Comparison of ENCODE assay signal across 21 cellular contexts in the genomic region with DNA sequence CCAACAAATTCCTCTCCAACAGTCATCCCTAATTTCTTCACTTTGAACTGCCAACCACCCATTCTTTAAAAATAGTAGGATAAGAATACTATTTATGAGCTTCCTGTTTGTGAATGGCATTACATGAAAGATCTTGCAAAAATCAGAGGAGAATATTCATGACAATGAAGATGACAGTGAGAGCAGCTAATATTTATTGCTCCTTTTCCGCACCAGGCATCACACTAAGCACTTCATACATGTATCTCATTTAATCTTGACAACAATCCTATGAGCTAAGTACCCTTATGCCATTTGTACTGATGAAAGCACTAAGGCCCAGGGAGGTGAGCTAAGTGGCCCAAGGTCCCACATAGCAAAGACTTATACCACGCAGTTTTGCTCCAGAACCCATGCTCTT.
"Had no signal": no experiment of that assay in that cellular context is flagged by ENCODE, and none has a peak within 500 bp of the region (broad histone marks: within the 10 kb centered on the region; RNA-seq: fewer than 3 reads in every experiment).

No MANE protein-coding gene starts in this region.

- H3K27me3 ChIP-seq: uterus had no signal

- H3K4me1 ChIP-seq: uterus had no signal

- DNase-seq: activated CD4-positive, alpha-beta memory T cell treated with anti-CD3 and anti-CD28 coated beads for 36 hours; activated naive CD4-positive, alpha-beta T cell treated with anti-CD3 and anti-CD28 coated beads for 36 hours; activated naive CD8-positive, alpha-beta T cell treated with anti-CD3 and anti-CD28 coated beads, Interleukin-2, amount 10 ng/mL, durations not matched to agents 7 days and 5 days; activated T-cell treated with anti-CD3 and anti-CD28 coated beads, Interleukin-2, amount 50 U/mL, for 48 hours; amniotic stem cell; effector CD4-positive, alpha-beta T cell; erythroblast; lower lobe of right lung; naive thymus-derived CD4-positive, alpha-beta T cell; occipital lobe; posterior cingulate gyrus; stimulated activated CD4-positive, alpha-beta T cell treated with anti-CD3 and anti-CD28 coated beads, Interleukin-2, amount 100 ng/mL, for 48 hours; stimulated activated CD8-positive, alpha-beta memory T cell treated with anti-CD3 and anti-CD28 coated beads, Interleukin-4, amount 100 ng/mL, for 48 hours; stimulated activated naive B cell treated with anti-CD40 and anti-IgM and Interleukin-4, amounts not matched to agents 10 μg/mL and 1 μg/mL and 100 μg/mL, for 72 hours; transverse colon; uterus had no signal

- H3K27ac ChIP-seq: lower lobe of right lung, transverse colon, uterus had no signal

- ATAC-seq: left lobe of liver; lower lobe of right lung; naive thymus-derived CD4-positive, alpha-beta T cell; sciatic nerve; stimulated activated naive B cell treated with anti-CD40 and anti-IgM and Interleukin-4, amounts not matched to agents 10 μg/mL and 1 μg/mL and 100 μg/mL, for 72 hours had no signal

- H3K4me3 ChIP-seq: lower lobe of right lung, transverse colon, uterus had no signal

- H3K9me3 ChIP-seq: lower lobe of right lung, transverse colon, uterus had no signal

- H3K36me3 Mint-ChIP-seq: activated CD4-positive, alpha-beta memory T cell treated with anti-CD3 and anti-CD28 coated beads for 36 hours; naive thymus-derived CD4-positive, alpha-beta T cell had no signal

- FAIRE-seq: endometrium, TTC549 had no signal

- H3K36me3 ChIP-seq: lower lobe of right lung, transverse colon, uterus had no signal

- H3K4me3 Mint-ChIP-seq: activated CD4-positive, alpha-beta memory T cell treated with anti-CD3 and anti-CD28 coated beads for 36 hours; activated naive CD4-positive, alpha-beta T cell treated with anti-CD3 and anti-CD28 coated beads for 36 hours; activated naive CD8-positive, alpha-beta T cell treated with anti-CD3 and anti-CD28 coated beads, Interleukin-2, amount 10 ng/mL, durations not matched to agents 7 days and 5 days; dendritic cell treated with granulocyte-macrophage colony-stimulating factor and Interleukin-4, amounts not matched to agents 40 ng/mL and 50 ng/mL, for 4 days; naive thymus-derived CD4-positive, alpha-beta T cell; stimulated activated naive B cell treated with anti-CD40 and anti-IgM and Interleukin-4, amounts not matched to agents 10 μg/mL and 1 μg/mL and 100 μg/mL, for 72 hours had no signal

- H3K27ac Mint-ChIP-seq: activated CD4-positive, alpha-beta memory T cell treated with anti-CD3 and anti-CD28 coated beads for 36 hours; activated naive CD4-positive, alpha-beta T cell treated with anti-CD3 and anti-CD28 coated beads for 36 hours; activated naive CD8-positive, alpha-beta T cell treated with anti-CD3 and anti-CD28 coated beads, Interleukin-2, amount 10 ng/mL, durations not matched to agents 7 days and 5 days; dendritic cell treated with granulocyte-macrophage colony-stimulating factor and Interleukin-4, amounts not matched to agents 40 ng/mL and 50 ng/mL, for 4 days; stimulated activated naive B cell treated with anti-CD40 and anti-IgM and Interleukin-4, amounts not matched to agents 10 μg/mL and 1 μg/mL and 100 μg/mL, for 72 hours had no signal

- H3K9me3 Mint-ChIP-seq: activated CD4-positive, alpha-beta memory T cell treated with anti-CD3 and anti-CD28 coated beads for 36 hours; activated naive CD4-positive, alpha-beta T cell treated with anti-CD3 and anti-CD28 coated beads for 36 hours; activated naive CD8-positive, alpha-beta T cell treated with anti-CD3 and anti-CD28 coated beads, Interleukin-2, amount 10 ng/mL, durations not matched to agents 7 days and 5 days; dendritic cell treated with granulocyte-macrophage colony-stimulating factor and Interleukin-4, amounts not matched to agents 40 ng/mL and 50 ng/mL, for 4 days; stimulated activated naive B cell treated with anti-CD40 and anti-IgM and Interleukin-4, amounts not matched to agents 10 μg/mL and 1 μg/mL and 100 μg/mL, for 72 hours had no signal
